Comparison of ENCODE assay signal across 8 cellular contexts in the genomic region with DNA sequence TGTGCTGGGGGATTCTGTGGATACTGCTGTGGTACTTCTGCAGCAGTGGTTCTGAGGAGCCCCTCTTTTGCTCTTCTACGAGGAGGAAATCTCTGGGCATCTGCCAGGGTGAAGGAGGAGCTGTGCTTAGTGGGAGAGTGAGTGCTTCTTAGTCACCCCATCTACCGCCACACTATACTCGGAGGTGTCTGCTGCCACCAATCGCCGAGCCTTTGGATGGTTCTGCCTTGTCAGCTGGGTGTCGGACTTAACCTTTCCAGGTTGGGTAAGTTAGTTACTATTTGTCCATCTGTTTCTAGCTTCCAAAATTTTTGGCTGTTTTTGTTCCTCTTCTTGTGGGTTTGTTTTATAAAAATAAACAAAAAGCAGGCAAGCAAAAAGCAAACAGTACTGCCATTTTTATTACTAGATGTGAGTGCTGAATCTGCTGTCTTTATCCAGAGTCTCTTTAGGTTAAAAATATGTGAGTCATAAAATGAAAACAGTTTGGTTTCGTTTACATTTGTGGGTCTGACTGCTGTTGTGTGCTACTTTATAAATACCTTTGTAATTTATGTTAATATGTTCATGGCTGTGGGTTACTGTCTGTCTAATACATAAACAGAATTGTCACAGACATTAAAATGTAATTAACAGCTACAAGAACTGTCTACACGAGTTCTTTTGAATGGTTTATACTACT.
A peak's percentile ranks its signal among the peaks of the same experiment; 100 is the strongest.
DNase-seq lines count a peak whose midpoint lies in the region; ATAC-seq, FAIRE-seq and TF ChIP-seq lines count a peak whose summit lies in the region.

No MANE protein-coding gene starts in this region.

- H3K27me3 ChIP-seq in PC-3 (ENCODE audit: low read length) (no peaks in the 10 kb centered on the region), H1 (replicated peaks in 1 of 4; ENCODE audit: control insufficient read depth in 3 of 4, extremely low read depth in 1 of 4, insufficient read depth in 3 of 4, low read length in 3 of 4) (no peaks in the 10 kb centered on the region)

- BruUV-seq in PC-3 (replicated peaks; lab: Mats Ljungman, UMichigan) = no TSS peak

- H3K9me2 ChIP-seq in PC-3 (replicated peaks; ENCODE audit: low read length) = no peaks in the 10 kb centered on the region

- no peak overlapping the region for H2BK20ac ChIP-seq in H1 (ENCODE audit: low read length)

- no peak overlapping the region for H2BK12ac ChIP-seq in H1 (ENCODE audit: low read depth, low read length)

- H3K4me1 ChIP-seq in PC-3 (ENCODE audit: insufficient read depth, low read length) = peaks cover 20% of the 10 kb centered on the region
- H3K4me1 ChIP-seq in H1 (replicated peaks in 1 of 4; ENCODE audit: control insufficient read depth in 3 of 4, insufficient read depth in 4 of 4, low read length in 3 of 4) = peaks cover 0 to 23% (median 16%) of the 10 kb centered on the region in 4 experiments

- no peak overlapping the region for H3K14ac ChIP-seq in H1 (ENCODE audit: insufficient read length)

- peak; percentile 38 for DNase-seq in stimulated activated CD4-positive, alpha-beta T cell treated with anti-CD3 and anti-CD28 coated beads, Interleukin-15, amount 100 ng/mL, for 24 hours
- no peak for DNase-seq in stimulated activated CD4-positive, alpha-beta T cell treated with anti-CD3 and anti-CD28 coated beads, Interleukin-2, amount 100 ng/mL, for 48 hours
- peak; percentile 61 for DNase-seq in PC-3
- DNase-seq in H1 (ENCODE audit: low read depth in 1 of 2, low spot score in 2 of 2) = no peak
- DNase-seq in renal cortical epithelial cell (ENCODE audit: low read depth) = peak; percentile 44
- no peak for DNase-seq in NAMALWA (ENCODE audit: low spot score)
- DNase-seq in urothelium cell line (ENCODE audit: low spot score) = no peak
- no peak for DNase-seq in NCI-H1105 (lab: John Stamatoyannopoulos, UW)

- no peak overlapping the region for H2BK15ac ChIP-seq in H1 (ENCODE audit: low read length)

- TF ChIP-seq RAD21 in H1 (IDR thresholded peaks at IDR 0.05 in 1 of 2, conservative IDR thresholded peaks at IDR 0.05 in 1 of 2; ENCODE audit: low read depth in 2 of 2, low read length in 2 of 2) = peak; percentile 25 to 40; a peak in 2 of 4 replicates

- H3K56ac ChIP-seq in H1 (replicated peaks; ENCODE audit: insufficient read length, low read depth, low read length) = no peak overlapping the region

- no peak overlapping the region for H2BK5ac ChIP-seq in H1 (ENCODE audit: low read depth, low read length)

- no peak overlapping the region for H2AK5ac ChIP-seq in H1 (ENCODE audit: low read depth, low read length)

- no peak for TF ChIP-seq EP300 in H1 (IDR thresholded peaks at IDR 0.05; ENCODE audit: borderline replicate concordance in 1 of 2, low read depth in 2 of 2, low read length in 2 of 2)

- intact Hi-C loops in PC-3 (cut with micrococcal nuclease) = loop anchor here (5.0 kb wide), 2 partner anchors 84 to 86 kb away; no protein-coding TSS in a partner anchor

- TF ChIP-seq CTCF in PC-3 (conservative IDR thresholded peaks at IDR 0.05; ENCODE audit: low read depth, low read length) (peak; percentile 40), H1 (IDR thresholded peaks at IDR 0.05; ENCODE audit: control extremely low read depth in 1 of 3, insufficient read depth in 1 of 3, low read depth in 1 of 3, low read length in 3 of 3) (peak in 1 of 3 experiments; percentile 15; a peak in 1 of 4 replicates)

- H3K36me3 ChIP-seq in PC-3 (ENCODE audit: low read depth, low read length) (no peaks in the 10 kb centered on the region), H1 (ENCODE audit: control insufficient read depth in 2 of 4, insufficient read depth in 4 of 4, low read length in 3 of 4) (no peaks in the 10 kb centered on the region)

- no peaks in the 10 kb centered on the region for H3F3A ChIP-seq in PC-3 (ENCODE audit: low read length, unreplicated experiment)

- no peaks in the 10 kb centered on the region for H4K20me1 ChIP-seq in PC-3 (ENCODE audit: low read length)
- H4K20me1 ChIP-seq in H1 (replicated peaks in 1 of 2; ENCODE audit: control insufficient read depth in 1 of 2, insufficient read depth in 2 of 2, low read length in 2 of 2) = peaks cover 12 to 18% of the 10 kb centered on the region in 2 experiments

- peak overlapping the region; percentile 84 for H3K4me2 ChIP-seq in PC-3 (ENCODE audit: low read length)
- peak overlapping the region in 1 of 2 experiments; percentile 10; a peak in 1 of 4 replicates for H3K4me2 ChIP-seq in H1 (ENCODE audit: insufficient read depth in 1 of 2, low read depth in 2 of 2, low read length in 2 of 2)

- H3K23me2 ChIP-seq in H1 (ENCODE audit: low read depth, low read length) = no peaks in the 10 kb centered on the region

- H3K23ac ChIP-seq in H1 (ENCODE audit: insufficient read length) = no peak overlapping the region

- WGBS in H1 (ENCODE audit: extremely low coverage in 1 of 2, insufficient coverage in 1 of 2, insufficient read length in 1 of 2, insufficient replicate concordance in 2 of 2, low coverage in 1 of 2, low lambda C conversion rate in 2 of 2, missing lambda C conversion rate in 1 of 2), 2 experiments = 80% methylated on average over 8 of the region's 8 CpGs; no CpG with 5 or more reads in 1 of the 2 experiments

- FAIRE-seq in H1 (lab: Jason Lieb, UNC) (no peak), urothelium cell line (lab: Jason Lieb, UNC) (no peak)

- no peak overlapping the region for H4K91ac ChIP-seq in H1 (replicated peaks; ENCODE audit: insufficient read length, low read length)

- H3K9me3 ChIP-seq in PC-3 (ENCODE audit: low read length) = no peaks in the 10 kb centered on the region
- H3K9me3 ChIP-seq in H1 (ENCODE audit: insufficient read depth in 2 of 2, low read depth in 1 of 2, low read length in 1 of 2) = no peaks in the 10 kb centered on the region

- H3K4ac ChIP-seq in H1 (replicated peaks; ENCODE audit: insufficient read length, low read depth, low read length) = no peak overlapping the region

- H4K5ac ChIP-seq in H1 (ENCODE audit: insufficient read length, low read depth, low read length) = no peak overlapping the region

- H3K9ac ChIP-seq in PC-3 (ENCODE audit: low read length) (peak overlapping the region; percentile 11; the same call in 1 of the 2 replicates), H1 (replicated peaks in 1 of 4; ENCODE audit: extremely low read depth in 1 of 4, low read depth in 3 of 4, low read length in 3 of 4) (no peak overlapping the region)

- POLR2A ChIA-PET in PC-3 (lab: Charles Lee; ENCODE audit: unreplicated experiment) = no interaction called here
- POLR2A ChIA-PET in H1 (lab: Charles Lee; ENCODE audit: partially characterized antibody) = no interaction called here

- no peak for TF ChIP-seq POLR2A in H1 (IDR thresholded peaks at IDR 0.05; ENCODE audit: control extremely low read depth in 1 of 2, low read depth in 2 of 2, low read length in 2 of 2)

- peak overlapping the region; percentile 58 for H3K27ac ChIP-seq in PC-3 (ENCODE audit: low read length)
- no peak overlapping the region for H3K27ac ChIP-seq in H1 (ENCODE audit: low read depth, low read length)

- H3K18ac ChIP-seq in H1 (ENCODE audit: extremely low read depth, low read length) = peak overlapping the region; percentile 4; the same call in 1 of the 2 replicates

- H3K79me2 ChIP-seq in PC-3 (ENCODE audit: low read length) (peaks cover 93% of the 10 kb centered on the region), H1 (ENCODE audit: control insufficient read depth in 1 of 2, insufficient read depth in 2 of 2, low read length in 2 of 2) (peaks cover 11 to 100% of the 10 kb centered on the region in 2 experiments)

- H4K8ac ChIP-seq in H1 (ENCODE audit: extremely low read depth, insufficient read depth, low read length) = no peak overlapping the region

- CTCF ChIA-PET in PC-3 (lab: Charles Lee) = interaction anchor here (0.9 kb wide), 1 partner anchor 86 kb away, joined by 4 read pairs; no protein-coding TSS in a partner anchor
- CTCF ChIA-PET in H1 (lab: Charles Lee; ENCODE audit: partially characterized antibody) = interaction anchor here (0.7 to 2.4 kb wide), 3 partner anchors 12 to 145 kb away, joined by 3 to 12 read pairs (median 6); no protein-coding TSS in a partner anchor

- H2AFZ ChIP-seq in PC-3 (ENCODE audit: low read length) (peak overlapping the region; percentile 53; the same call in 1 of the 2 replicates), H1 (ENCODE audit: low read length) (no peak overlapping the region)

- peak; percentile 90 for ATAC-seq in PC-3

- no peak overlapping the region for H2BK120ac ChIP-seq in H1 (replicated peaks; ENCODE audit: low read depth, low read length)

- H3K4me3 ChIP-seq in PC-3 (ENCODE audit: low read length) (peak overlapping the region; percentile 53), H1 (ENCODE audit: extremely low read depth in 1 of 4, insufficient read depth in 2 of 4, low read depth in 3 of 4, low read length in 4 of 4) (no peak overlapping the region)

- peaks cover 16% of the 10 kb centered on the region for H3K79me1 ChIP-seq in H1 (ENCODE audit: low read depth, low read length)

TF ChIP-seq in H1, 55 proteins besides CTCF, POLR2A, EP300 and RAD21:
- TF ChIP-seq, protein P1, sequence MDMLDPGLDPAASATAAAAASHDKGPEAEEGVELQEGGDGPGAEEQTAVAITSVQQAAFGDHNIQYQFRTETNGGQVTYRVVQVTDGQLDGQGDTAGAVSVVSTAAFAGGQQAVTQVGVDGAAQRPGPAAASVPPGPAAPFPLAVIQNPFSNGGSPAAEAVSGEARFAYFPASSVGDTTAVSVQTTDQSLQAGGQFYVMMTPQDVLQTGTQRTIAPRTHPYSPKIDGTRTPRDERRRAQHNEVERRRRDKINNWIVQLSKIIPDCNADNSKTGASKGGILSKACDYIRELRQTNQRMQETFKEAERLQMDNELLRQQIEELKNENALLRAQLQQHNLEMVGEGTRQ (IDR thresholded peaks at IDR 0.05; ENCODE audit: low read length) = no peak
- TF ChIP-seq RFX5 (IDR thresholded peaks at IDR 0.05; ENCODE audit: borderline replicate concordance, low read depth, low read length) = no peak

Comparison
In these comparisons a context has a peak if more than half of its experiments do, and no peak if none do; other contexts are left out.
1. DNase-seq: peak in stimulated activated CD4-positive, alpha-beta T cell treated with anti-CD3 and anti-CD28 coated beads, Interleukin-15, amount 100 ng/mL, for 24 hours (single experiment), PC-3 (single experiment) and renal cortical epithelial cell (single experiment); none in stimulated activated CD4-positive, alpha-beta T cell treated with anti-CD3 and anti-CD28 coated beads, Interleukin-2, amount 100 ng/mL, for 48 hours (0 of 2), H1 (0 of 2), NAMALWA (single experiment), urothelium cell line (single experiment) and NCI-H1105 (single experiment).